Comparison of ENCODE assay signal across 9 cellular contexts in genomic region chr6:16205377-16206144, GRCh38.
DNase-seq lines count a peak whose midpoint lies in the region; ATAC-seq and TF ChIP-seq lines count a peak whose summit lies in the region.
"Had no signal": no experiment of that assay in that cellular context is flagged by ENCODE, and none has a peak within 500 bp of the region (broad histone marks: within the 10 kb centered on the region; RNA-seq: fewer than 3 reads in every experiment).

No MANE protein-coding gene starts in this region.

- DNase-seq in NCI-H2227 (lab: John Stamatoyannopoulos, UW; ENCODE audit: unreplicated experiment): peak; percentile 16
- peak; percentile 97 to 98 for DNase-seq in foreskin fibroblast
- no peak for DNase-seq in activated T-cell treated with anti-CD3 and anti-CD28 coated beads for 4 hours
- DNase-seq in NCI-H446 (lab: John Stamatoyannopoulos, UW): no peak
- DNase-seq in NK-92 treated with Interleukin-12 subunit alpha and Interleukin-12 subunit beta, amount 100 ng/mL, for 24 hours (lab: John Stamatoyannopoulos, UW): no peak
- no peak for DNase-seq in NCI-H1092 (lab: John Stamatoyannopoulos, UW)

- no peak overlapping the region for H3K4me3 ChIP-seq in foreskin fibroblast (ENCODE audit: low read depth in 1 of 2, low read length in 2 of 2)
- H3K4me3 ChIP-seq: skin epidermis had no signal

- TF ChIP-seq CTCF in foreskin fibroblast (IDR thresholded peaks at IDR 0.05; ENCODE audit: low read depth, low read length): no peak

- ATAC-seq in GM18519 (IDR thresholded peaks at IDR 0.05; ENCODE audit: low FRiP score, unreplicated experiment) (peak; percentile 83), HG02623 (IDR thresholded peaks at IDR 0.05; ENCODE audit: unreplicated experiment) (peak; percentile 87)

Comparison
In these comparisons a context has a peak if more than half of its experiments do, and no peak if none do; other contexts are left out.
1. DNase-seq: peak in NCI-H2227 (single experiment) and foreskin fibroblast (2 of 2); none in activated T-cell treated with anti-CD3 and anti-CD28 coated beads for 4 hours (single experiment), NCI-H446 (0 of 2), NK-92 treated with Interleukin-12 subunit alpha and Interleukin-12 subunit beta, amount 100 ng/mL, for 24 hours (single experiment) and NCI-H1092 (single experiment).